In the genomic region with DNA sequence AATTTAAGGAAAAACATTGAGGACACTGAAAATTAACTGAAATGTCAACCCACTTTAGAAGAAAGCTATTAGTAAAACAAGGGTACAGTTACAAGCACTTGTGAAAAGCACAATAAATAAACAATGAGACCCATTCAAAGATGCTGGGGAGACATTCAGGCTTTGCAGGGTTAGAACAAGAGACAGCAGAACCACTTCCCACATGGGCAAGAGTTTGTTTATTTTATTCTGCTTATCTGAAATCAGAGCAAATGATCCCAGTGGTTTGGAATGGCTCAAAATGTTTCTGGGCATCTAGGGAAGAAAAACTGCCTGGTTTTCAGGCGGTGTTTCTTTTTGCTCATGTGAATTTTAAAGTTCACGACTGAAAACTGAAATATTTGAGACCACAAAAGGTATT, we compare ENCODE assay signal across 1 cellular context.
TF ChIP-seq lines count a peak whose summit lies in the region.

No MANE protein-coding gene starts in this region.

TF ChIP-seq in IMR-90, 13 proteins besides CTCF, POLR2A, EP300 and RAD21:
- no peak for TF ChIP-seq ELK1 (IDR thresholded peaks at IDR 0.05; ENCODE audit: borderline replicate concordance, low read depth, low read length)
- TF ChIP-seq USF2 (IDR thresholded peaks at IDR 0.05; ENCODE audit: low read depth, low read length), result no peak
- TF ChIP-seq SMC3 (IDR thresholded peaks at IDR 0.05; ENCODE audit: low read depth, low read length), result no peak
- no peak for TF ChIP-seq BHLHE40 (IDR thresholded peaks at IDR 0.05; ENCODE audit: low read depth, low read length)
- TF ChIP-seq NFE2L2 (IDR thresholded peaks at IDR 0.05; ENCODE audit: low read depth, low read length), result no peak
- TF ChIP-seq MXI1 (IDR thresholded peaks at IDR 0.05; ENCODE audit: borderline replicate concordance, low read depth, low read length), result no peak
- no peak for TF ChIP-seq MAFK (IDR thresholded peaks at IDR 0.05; ENCODE audit: low read depth, low read length)
- TF ChIP-seq FOS (IDR thresholded peaks at IDR 0.05; ENCODE audit: low read depth, low read length), result no peak
- TF ChIP-seq MAZ (IDR thresholded peaks at IDR 0.05; ENCODE audit: borderline replicate concordance, low read depth, low read length), result no peak
- TF ChIP-seq CHD1 (IDR thresholded peaks at IDR 0.05; ENCODE audit: low read depth, low read length), result no peak
- TF ChIP-seq RCOR1 (IDR thresholded peaks at IDR 0.05; ENCODE audit: insufficient replicate concordance, low read length), result no peak
- TF ChIP-seq CEBPB (IDR thresholded peaks at IDR 0.05; ENCODE audit: low read depth, low read length), result no peak
- TF ChIP-seq RFX5 (IDR thresholded peaks at IDR 0.05; ENCODE audit: low read depth, low read length), result no peak
